ENCODE assay signal across 7 cellular contexts in genomic region chr15:63514533-63514943, GRCh38. TPM values are rescaled to one million over a fixed set of nuclear protein-coding genes. Genes with fewer than 3 reads are reported as not detected.
DNase-seq lines count a peak whose midpoint lies in the region; ATAC-seq lines count a peak whose summit lies in the region.

No MANE protein-coding gene starts in this region.

- H3K27me3 ChIP-seq in GM23248 (replicated peaks; ENCODE audit: insufficient read depth) = no peaks in the 10 kb centered on the region

- no peaks in the 10 kb centered on the region for H3K36me3 ChIP-seq in GM23248 (ENCODE audit: low read depth)

- DNase-seq in GM23248 = peak; percentile 90
- peak; percentile 34 for DNase-seq in NCI-H69 (lab: John Stamatoyannopoulos, UW)
- DNase-seq in dermis blood vessel endothelial cell = peak; percentile 36
- no peak for DNase-seq in sciatic nerve (ENCODE audit: low spot score)
- DNase-seq in cortex of kidney (lab: John Stamatoyannopoulos, UW) = no peak
- DNase-seq in SHP77 treated with DMSO at 0.1 percent for 48 hours (lab: John Stamatoyannopoulos, UW) = no peak

- H3K4me2 ChIP-seq in GM23248 (ENCODE audit: unreplicated experiment) = peak overlapping the region; percentile 56

- H2AFZ ChIP-seq in GM23248 = no peak overlapping the region

- in situ Hi-C loops in GM23248 (cut with MboI) = no loop called here

- peak overlapping the region; percentile 59 for H3K27ac ChIP-seq in GM23248

- intact Hi-C loops in sciatic nerve (cut with DNase I) = no loop called here

- WGBS in GM23248 (ENCODE audit: low coverage in 1 of 2, low lambda C conversion rate in 2 of 2, missing lambda C conversion rate in 2 of 2), 2 experiments = 0% methylated on average over 1 of the region's 1 CpG

- peak overlapping the region; percentile 11; the same call in 1 of the 2 replicates for H3K4me3 ChIP-seq in GM23248

- ATAC-seq in sciatic nerve (peak; percentile 59), HG03280 (IDR thresholded peaks at IDR 0.05; ENCODE audit: unreplicated experiment) (no peak)

- H3K79me2 ChIP-seq in GM23248 (ENCODE audit: insufficient read depth) = peaks cover 94% of the 10 kb centered on the region

- no peaks in the 10 kb centered on the region for H3K9me3 ChIP-seq in GM23248 (ENCODE audit: low read depth)

- H3K4me1 ChIP-seq in GM23248 (ENCODE audit: insufficient read depth) = peaks cover 42% of the 10 kb centered on the region

- no peaks in the 10 kb centered on the region for H3K9me2 ChIP-seq in GM23248 (ENCODE audit: insufficient read depth)

- H3F3A ChIP-seq in GM23248 (ENCODE audit: insufficient read depth) = peaks cover 18% of the 10 kb centered on the region

- 0 out of 2 replicates have a peak, but pooled peaks cover 2% of the 10 kb centered on the region for H4K20me1 ChIP-seq in GM23248 (ENCODE audit: insufficient read depth)

- peak overlapping the region; percentile 17; the same call in 1 of the 2 replicates for H3K9ac ChIP-seq in GM23248

RNA-seq across cellular contexts. Expression of gene USP3, which starts 10.1 kb away (rescaled TPM):
- 21.0 and 24.5 TPM in 2 replicates for total RNA-seq in GM23248 (2014; rRNA removed; shearing (Covaris generic))
- polyA plus RNA-seq in GM23248 (2016; fragmentation: Nextera tagmentation; extraction: Ambion mirVana) = 15.4 and 16.1 TPM in 2 replicates
- total RNA-seq in dermis blood vessel endothelial cell (39.7 and 47.6 TPM in 2 replicates), sciatic nerve (58.2 TPM)

Comparison
In these comparisons a context has a peak if more than half of its experiments do, and no peak if none do; other contexts are left out.
1. DNase-seq: peak in GM23248 (single experiment), NCI-H69 (single experiment) and dermis blood vessel endothelial cell (single experiment); none in sciatic nerve (single experiment), cortex of kidney (single experiment) and SHP77 treated with DMSO at 0.1 percent for 48 hours (single experiment).